Comparison of ENCODE assay signal across 8 cellular contexts in genomic region chr4:170374770-170375169, GRCh38.
DNase-seq lines count a peak whose midpoint lies in the region; ATAC-seq and TF ChIP-seq lines count a peak whose summit lies in the region.
"Had no signal": no experiment of that assay in that cellular context is flagged by ENCODE, and none has a peak within 500 bp of the region (broad histone marks: within the 10 kb centered on the region; RNA-seq: fewer than 3 reads in every experiment).

No MANE protein-coding gene starts in this region.

- H3K4me3 ChIP-seq in naive thymus-derived CD4-positive, alpha-beta T cell (ENCODE audit: low read length), result no peak overlapping the region
- H3K4me3 ChIP-seq: pancreas had no signal

- POLR2A ChIA-PET in activated CD8-positive, alpha-beta T cell treated with anti-CD3 and anti-CD28 coated beads, Interleukin-2, amount 10 ng/mL, durations not matched to agents 7 days and 5 days (lab: Charles Lee), result no interaction called here
- POLR2A ChIA-PET in naive thymus-derived CD4-positive, alpha-beta T cell (lab: Charles Lee), result no interaction called here

- CTCF ChIA-PET in activated CD8-positive, alpha-beta T cell treated with anti-CD3 and anti-CD28 coated beads, Interleukin-2, amount 10 ng/mL, durations not matched to agents 7 days and 5 days (lab: Charles Lee), result interaction anchor here (2.1 kb wide), 1 partner anchor 115 kb away, joined by 6 read pairs; no protein-coding TSS in a partner anchor
- CTCF ChIA-PET in naive thymus-derived CD4-positive, alpha-beta T cell (lab: Charles Lee), result no interaction called here

- peak; percentile 40 for TF ChIP-seq CTCF in nephron progenitor cell (IDR thresholded peaks at IDR 0.05)

- no peaks in the 10 kb centered on the region for H3K27me3 ChIP-seq in naive thymus-derived CD4-positive, alpha-beta T cell (ENCODE audit: control insufficient read depth in 2 of 2, insufficient read depth in 2 of 2, low read length in 2 of 2)
- H3K27me3 ChIP-seq: pancreas had no signal

- H3K36me3 Mint-ChIP-seq in activated CD8-positive, alpha-beta T cell treated with anti-CD3 and anti-CD28 coated beads, Interleukin-2, amount 10 ng/mL, durations not matched to agents 7 days and 5 days (ENCODE audit: low read depth), result no peaks in the 10 kb centered on the region
- no peaks in the 10 kb centered on the region for H3K36me3 Mint-ChIP-seq in nephron progenitor cell (ENCODE audit: low read depth)
- peaks cover 0 to 4% (median 0%) of the 10 kb centered on the region in 5 donors for H3K36me3 Mint-ChIP-seq in naive thymus-derived CD4-positive, alpha-beta T cell

- ATAC-seq in GM18502 (IDR thresholded peaks at IDR 0.05; ENCODE audit: poor library complexity, unreplicated experiment) (peak; percentile 100), GM21619 (IDR thresholded peaks at IDR 0.05; ENCODE audit: unreplicated experiment) (peak; percentile 100), HG03575 (IDR thresholded peaks at IDR 0.05; ENCODE audit: extremely low read depth, insufficient number of reproducible peaks, low FRiP score, unreplicated experiment) (peak; percentile 99)
- no peak for ATAC-seq in activated CD8-positive, alpha-beta T cell treated with anti-CD3 and anti-CD28 coated beads, Interleukin-2, amount 10 ng/mL, durations not matched to agents 7 days and 5 days
- ATAC-seq in naive thymus-derived CD4-positive, alpha-beta T cell, result no peak

- no peak overlapping the region for H3K27ac Mint-ChIP-seq in activated CD8-positive, alpha-beta T cell treated with anti-CD3 and anti-CD28 coated beads, Interleukin-2, amount 10 ng/mL, durations not matched to agents 7 days and 5 days
- no peak overlapping the region for H3K27ac Mint-ChIP-seq in nephron progenitor cell
- no peak overlapping the region for H3K27ac Mint-ChIP-seq in naive thymus-derived CD4-positive, alpha-beta T cell

- H3K4me1 Mint-ChIP-seq in activated CD8-positive, alpha-beta T cell treated with anti-CD3 and anti-CD28 coated beads, Interleukin-2, amount 10 ng/mL, durations not matched to agents 7 days and 5 days (ENCODE audit: low read depth), result no peaks in the 10 kb centered on the region
- H3K4me1 Mint-ChIP-seq in nephron progenitor cell, result no peaks in the 10 kb centered on the region
- no peaks in the 10 kb centered on the region for H3K4me1 Mint-ChIP-seq in naive thymus-derived CD4-positive, alpha-beta T cell

- H3K9me3 ChIP-seq in naive thymus-derived CD4-positive, alpha-beta T cell (ENCODE audit: control insufficient read depth in 2 of 3, low read length in 3 of 3), result no peaks in the 10 kb centered on the region
- H3K9me3 ChIP-seq: pancreas had no signal

- H3K4me3 Mint-ChIP-seq in activated CD8-positive, alpha-beta T cell treated with anti-CD3 and anti-CD28 coated beads, Interleukin-2, amount 10 ng/mL, durations not matched to agents 7 days and 5 days, result no peak overlapping the region
- H3K4me3 Mint-ChIP-seq in nephron progenitor cell, result no peak overlapping the region
- H3K4me3 Mint-ChIP-seq in naive thymus-derived CD4-positive, alpha-beta T cell, result no peak overlapping the region

- H3K4me1 ChIP-seq in naive thymus-derived CD4-positive, alpha-beta T cell (ENCODE audit: control insufficient read depth in 2 of 2, insufficient read depth in 2 of 2, low read length in 2 of 2), result no peaks in the 10 kb centered on the region
- H3K4me1 ChIP-seq: pancreas had no signal

- DNase-seq in activated CD8-positive, alpha-beta T cell treated with anti-CD3 and anti-CD28 coated beads, Interleukin-2, amount 10 ng/mL, durations not matched to agents 7 days and 5 days, result peak; percentile 21
- DNase-seq in nephron progenitor cell, result peak; percentile 8
- DNase-seq in naive thymus-derived CD4-positive, alpha-beta T cell, result no peak
- DNase-seq in NCI-H2196 (lab: John Stamatoyannopoulos, UW; ENCODE audit: unreplicated experiment), result no peak
- DNase-seq: pancreas had no signal

- H3K27me3 Mint-ChIP-seq in activated CD8-positive, alpha-beta T cell treated with anti-CD3 and anti-CD28 coated beads, Interleukin-2, amount 10 ng/mL, durations not matched to agents 7 days and 5 days (ENCODE audit: low read depth), result no peaks in the 10 kb centered on the region
- H3K27me3 Mint-ChIP-seq in nephron progenitor cell (ENCODE audit: low read depth, poor library complexity), result no peaks in the 10 kb centered on the region
- H3K27me3 Mint-ChIP-seq in naive thymus-derived CD4-positive, alpha-beta T cell, result no peaks in the 10 kb centered on the region

- no peaks in the 10 kb centered on the region for H3K9me3 Mint-ChIP-seq in activated CD8-positive, alpha-beta T cell treated with anti-CD3 and anti-CD28 coated beads, Interleukin-2, amount 10 ng/mL, durations not matched to agents 7 days and 5 days (ENCODE audit: insufficient read depth)
- peaks cover 47% of the 10 kb centered on the region for H3K9me3 Mint-ChIP-seq in nephron progenitor cell
- H3K9me3 Mint-ChIP-seq in naive thymus-derived CD4-positive, alpha-beta T cell, result peaks cover 0 to 50% (median 11%) of the 10 kb centered on the region in 11 donors

- no peak overlapping the region for H3K27ac ChIP-seq in naive thymus-derived CD4-positive, alpha-beta T cell (ENCODE audit: low read depth, low read length)
- H3K27ac ChIP-seq: pancreas had no signal

- no peaks in the 10 kb centered on the region for H3K36me3 ChIP-seq in naive thymus-derived CD4-positive, alpha-beta T cell (ENCODE audit: control insufficient read depth in 2 of 3, insufficient read depth in 3 of 3, low read length in 3 of 3)
- H3K36me3 ChIP-seq: pancreas had no signal

- intact Hi-C loops in naive thymus-derived CD4-positive, alpha-beta T cell (cut with micrococcal nuclease), result loop anchor here in 1 of 2 donors (1.0 kb wide), 1 partner anchor 236 kb away; no protein-coding TSS in a partner anchor

Comparison
In these comparisons a context has a peak if more than half of its experiments do, and no peak if none do; other contexts are left out.
1. ATAC-seq: peak in GM18502 (single experiment), GM21619 (single experiment) and HG03575 (single experiment); none in activated CD8-positive, alpha-beta T cell treated with anti-CD3 and anti-CD28 coated beads, Interleukin-2, amount 10 ng/mL, durations not matched to agents 7 days and 5 days (single experiment) and naive thymus-derived CD4-positive, alpha-beta T cell (single experiment).
2. DNase-seq: peak in activated CD8-positive, alpha-beta T cell treated with anti-CD3 and anti-CD28 coated beads, Interleukin-2, amount 10 ng/mL, durations not matched to agents 7 days and 5 days (single experiment) and nephron progenitor cell (single experiment); none in naive thymus-derived CD4-positive, alpha-beta T cell (0 of 9) and NCI-H2196 (single experiment).